15 cellular contexts compared by ENCODE assay signal in the genomic region with DNA sequence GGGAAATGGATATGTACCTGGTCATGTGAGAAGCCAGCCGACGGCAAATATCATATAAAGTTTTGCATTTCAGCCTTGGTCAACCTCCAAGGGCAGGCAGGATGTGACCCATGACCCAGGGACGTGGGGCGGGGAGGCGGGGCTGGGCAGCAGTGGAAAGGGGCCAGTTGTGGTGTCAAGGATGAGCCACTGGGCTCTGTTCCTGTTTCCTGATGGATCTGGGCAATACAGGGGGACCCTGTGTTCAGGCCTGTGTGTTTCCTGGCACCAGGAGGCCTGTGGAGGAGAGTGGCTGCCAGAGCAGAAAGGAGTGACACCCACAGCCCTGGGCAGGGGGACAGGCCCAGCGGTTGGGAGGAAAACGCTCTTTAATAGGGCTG.
"Had no signal": no experiment of that assay in that cellular context is flagged by ENCODE, and none has a peak within 500 bp of the region (broad histone marks: within the 10 kb centered on the region; RNA-seq: fewer than 3 reads in every experiment).

No MANE protein-coding gene starts in this region.

- H3K4me3 ChIP-seq: tibial nerve, uterus had no signal

- H3K27me3 ChIP-seq: tibial nerve, uterus had no signal

- H3K4me1 ChIP-seq: tibial nerve had no signal

- ATAC-seq: activated T-cell treated with anti-CD3 and anti-CD28 coated beads, Interleukin-2, amount 50 U/mL, for 72 hours; stimulated activated naive CD8-positive, alpha-beta T cell treated with anti-CD3 and anti-CD28 coated beads, Interleukin-15, Interleukin-2, amounts not matched to agents 100 U/mL and 50 U/mL, for 24 hours; T-helper 17 cell had no signal

- H3K9me3 ChIP-seq: uterus had no signal

- H3K27ac ChIP-seq: tibial nerve, VCaP had no signal

- DNase-seq: activated CD4-positive, CD25-positive, alpha-beta regulatory T cell treated with anti-CD3 and anti-CD28 coated beads, Interleukin-2, amount 50 U/mL, for 72 hours; activated gamma-delta T cell; activated T-cell treated with anti-CD3 and anti-CD28 coated beads, Interleukin-2, amount 50 U/mL, for 72 hours; endodermal cell; erythroblast; immature natural killer cell; midbrain; nucleus accumbens; stimulated activated CD4-positive, alpha-beta T cell treated with anti-CD3 and anti-CD28 coated beads, Interleukin-2, amount 100 ng/mL, for 24 hours; stimulated activated naive CD8-positive, alpha-beta T cell treated with anti-CD3 and anti-CD28 coated beads, Interleukin-15, Interleukin-2, amounts not matched to agents 100 U/mL and 50 U/mL, for 24 hours; substantia nigra; T-helper 17 cell had no signal

- H3K36me3 ChIP-seq: tibial nerve, uterus had no signal
